Comparison of ENCODE assay signal across 12 cellular contexts in the genomic region with DNA sequence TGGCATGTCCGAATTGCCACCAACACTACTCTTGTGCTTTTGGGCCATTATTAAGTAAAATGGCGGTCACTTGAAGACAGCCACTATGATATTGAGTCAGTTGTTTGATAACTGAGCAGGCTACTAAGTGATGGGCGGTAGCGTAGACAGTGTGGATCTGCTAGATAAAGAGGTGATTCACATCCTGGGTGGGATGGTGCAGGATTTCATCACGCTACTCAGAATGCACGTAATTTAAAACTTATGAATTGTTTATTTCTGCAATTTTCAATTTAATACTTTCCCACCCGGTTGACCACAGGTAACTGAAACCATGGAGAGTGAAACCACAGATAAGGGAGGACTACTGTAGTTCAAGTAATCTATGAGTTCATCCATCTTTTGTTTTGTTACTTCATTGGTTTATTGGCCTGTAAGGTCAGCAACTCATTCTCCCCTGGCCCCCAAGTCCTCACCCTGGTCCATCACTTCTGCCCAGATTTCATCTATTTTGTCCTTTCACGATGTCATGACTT. TPM values are rescaled to one million over a fixed set of nuclear protein-coding genes. Genes with fewer than 3 reads are reported as not detected.
DNase-seq lines count a peak whose midpoint lies in the region; ATAC-seq, FAIRE-seq and TF ChIP-seq lines count a peak whose summit lies in the region.
"Had no signal": no experiment of that assay in that cellular context is flagged by ENCODE, and none has a peak within 500 bp of the region (broad histone marks: within the 10 kb centered on the region; RNA-seq: fewer than 3 reads in every experiment).

No MANE protein-coding gene starts in this region.

- no peaks in the 10 kb centered on the region for H3K9me3 Mint-ChIP-seq in activated CD4-positive, alpha-beta memory T cell treated with anti-CD3 and anti-CD28 coated beads for 36 hours

- H3K4me2 ChIP-seq in A549 = no peak overlapping the region

- no peak for TF ChIP-seq POLR2A in A549 (IDR thresholded peaks at IDR 0.05; ENCODE audit: low read length)

- ATAC-seq in A549 = no peak
- ATAC-seq in HG03520 (IDR thresholded peaks at IDR 0.05; ENCODE audit: unreplicated experiment) = no peak
- ATAC-seq in HG03196 (IDR thresholded peaks at IDR 0.05; ENCODE audit: unreplicated experiment) = no peak

- CTCF ChIA-PET in A549 (lab: Yijun Ruan, JAX) = no interaction called here
- CTCF ChIA-PET in activated CD4-positive, alpha-beta memory T cell treated with anti-CD3 and anti-CD28 coated beads for 36 hours (lab: Charles Lee) = no interaction called here

- peak overlapping the region; percentile 26 for H3K4me3 Mint-ChIP-seq in activated CD4-positive, alpha-beta memory T cell treated with anti-CD3 and anti-CD28 coated beads for 36 hours

- FAIRE-seq in A549 (lab: Jason Lieb, UNC) = peak; percentile 54
- FAIRE-seq in GM19239 (lab: Jason Lieb, UNC) = no peak
- FAIRE-seq: frontal cortex had no signal

- H3K4me1 Mint-ChIP-seq in activated CD4-positive, alpha-beta memory T cell treated with anti-CD3 and anti-CD28 coated beads for 36 hours (ENCODE audit: low read depth) = peaks cover 34% of the 10 kb centered on the region

- peak overlapping the region; percentile 84 for H3K27ac Mint-ChIP-seq in activated CD4-positive, alpha-beta memory T cell treated with anti-CD3 and anti-CD28 coated beads for 36 hours

- peaks cover 21% of the 10 kb centered on the region for H3K36me3 Mint-ChIP-seq in activated CD4-positive, alpha-beta memory T cell treated with anti-CD3 and anti-CD28 coated beads for 36 hours

- H3K27ac ChIP-seq in A549 = no peak overlapping the region
- H3K27ac ChIP-seq: SK-N-MC had no signal

- no peak overlapping the region for H3K4me3 ChIP-seq in A549
- no peak overlapping the region for H3K4me3 ChIP-seq in fibroblast of mammary gland (ENCODE audit: control insufficient read depth, low read depth, low read length)
- H3K4me3 ChIP-seq: SK-N-MC had no signal

- WGBS in A549 (ENCODE audit: missing lambda C conversion rate) = 88% methylated on average over 8 of the region's 8 CpGs

- intact Hi-C loops in activated CD4-positive, alpha-beta memory T cell treated with anti-CD3 and anti-CD28 coated beads for 36 hours (cut with micrococcal nuclease) = loop anchor here (5.0 kb wide), 2 partner anchors 63 to 458 kb away; partner anchors contain the start of gene CFP

- DNase-seq in A549 (ENCODE audit: low read depth in 1 of 2, low spot score in 1 of 2) (no peak), EH (ENCODE audit: low read depth) (peak; percentile 65), fibroblast of mammary gland (ENCODE audit: low read depth) (peak; percentile 69), GM19239 (ENCODE audit: insufficient read length, low spot score) (no peak), C1 segment of cervical spinal cord (lab: John Stamatoyannopoulos, UW) (no peak)
- DNase-seq in activated CD4-positive, alpha-beta memory T cell treated with anti-CD3 and anti-CD28 coated beads for 36 hours = peak; percentile 24
- DNase-seq: NCI-H1694; stimulated activated CD4-positive, alpha-beta T cell treated with anti-CD3 and anti-CD28 coated beads, Interleukin-4, amount 100 ng/mL, for 24 hours had no signal

- no peaks in the 10 kb centered on the region for H3K9me3 ChIP-seq in A549

- H3K4me1 ChIP-seq in A549 = peaks cover 12% of the 10 kb centered on the region; the same call in 2 of the 3 replicates

- no peak for TF ChIP-seq EP300 in A549 (IDR thresholded peaks at IDR 0.05)

- TF ChIP-seq CTCF in A549 (IDR thresholded peaks at IDR 0.05) = no peak
- no peak for TF ChIP-seq CTCF in fibroblast of mammary gland (conservative IDR thresholded peaks at IDR 0.05; ENCODE audit: control insufficient read depth, insufficient read depth, low read depth, low read length)

- H3K27me3 Mint-ChIP-seq in activated CD4-positive, alpha-beta memory T cell treated with anti-CD3 and anti-CD28 coated beads for 36 hours = no peaks in the 10 kb centered on the region

- no peak for TF ChIP-seq RAD21 in A549 (conservative IDR thresholded peaks at IDR 0.05 in 1 of 2, IDR thresholded peaks at IDR 0.05 in 1 of 2)

- POLR2A ChIA-PET in A549 (lab: Yijun Ruan, JAX) = no interaction called here
- POLR2A ChIA-PET in activated CD4-positive, alpha-beta memory T cell treated with anti-CD3 and anti-CD28 coated beads for 36 hours (lab: Charles Lee) = no interaction called here

TF ChIP-seq in A549, 52 proteins besides CTCF, POLR2A, EP300 and RAD21:
- TF ChIP-seq, protein P1, sequence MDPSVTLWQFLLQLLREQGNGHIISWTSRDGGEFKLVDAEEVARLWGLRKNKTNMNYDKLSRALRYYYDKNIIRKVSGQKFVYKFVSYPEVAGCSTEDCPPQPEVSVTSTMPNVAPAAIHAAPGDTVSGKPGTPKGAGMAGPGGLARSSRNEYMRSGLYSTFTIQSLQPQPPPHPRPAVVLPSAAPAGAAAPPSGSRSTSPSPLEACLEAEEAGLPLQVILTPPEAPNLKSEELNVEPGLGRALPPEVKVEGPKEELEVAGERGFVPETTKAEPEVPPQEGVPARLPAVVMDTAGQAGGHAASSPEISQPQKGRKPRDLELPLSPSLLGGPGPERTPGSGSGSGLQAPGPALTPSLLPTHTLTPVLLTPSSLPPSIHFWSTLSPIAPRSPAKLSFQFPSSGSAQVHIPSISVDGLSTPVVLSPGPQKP (IDR thresholded peaks at IDR 0.05; ENCODE audit: low read depth, low read length) = no peak
- TF ChIP-seq RARB (CRISPR knock-in tag; IDR thresholded peaks at IDR 0.05) = no peak
- TF ChIP-seq ESRRA (IDR thresholded peaks at IDR 0.05; ENCODE audit: borderline replicate concordance, low read length) = no peak
- TF ChIP-seq CHD4 (IDR thresholded peaks at IDR 0.05; ENCODE audit: borderline replicate concordance) = no peak
- no peak for TF ChIP-seq TFCP2L1 (CRISPR knock-in tag; IDR thresholded peaks at IDR 0.05)
- TF ChIP-seq MAZ (IDR thresholded peaks at IDR 0.05; ENCODE audit: borderline replicate concordance, low read depth, low read length) = no peak
- no peak for TF ChIP-seq NFE2L2 (conservative IDR thresholded peaks at IDR 0.05; ENCODE audit: low read length)
- no peak for TF ChIP-seq NPAS2 (CRISPR knock-in tag; IDR thresholded peaks at IDR 0.05; ENCODE audit: borderline replicate concordance)
- TF ChIP-seq, protein P2, sequence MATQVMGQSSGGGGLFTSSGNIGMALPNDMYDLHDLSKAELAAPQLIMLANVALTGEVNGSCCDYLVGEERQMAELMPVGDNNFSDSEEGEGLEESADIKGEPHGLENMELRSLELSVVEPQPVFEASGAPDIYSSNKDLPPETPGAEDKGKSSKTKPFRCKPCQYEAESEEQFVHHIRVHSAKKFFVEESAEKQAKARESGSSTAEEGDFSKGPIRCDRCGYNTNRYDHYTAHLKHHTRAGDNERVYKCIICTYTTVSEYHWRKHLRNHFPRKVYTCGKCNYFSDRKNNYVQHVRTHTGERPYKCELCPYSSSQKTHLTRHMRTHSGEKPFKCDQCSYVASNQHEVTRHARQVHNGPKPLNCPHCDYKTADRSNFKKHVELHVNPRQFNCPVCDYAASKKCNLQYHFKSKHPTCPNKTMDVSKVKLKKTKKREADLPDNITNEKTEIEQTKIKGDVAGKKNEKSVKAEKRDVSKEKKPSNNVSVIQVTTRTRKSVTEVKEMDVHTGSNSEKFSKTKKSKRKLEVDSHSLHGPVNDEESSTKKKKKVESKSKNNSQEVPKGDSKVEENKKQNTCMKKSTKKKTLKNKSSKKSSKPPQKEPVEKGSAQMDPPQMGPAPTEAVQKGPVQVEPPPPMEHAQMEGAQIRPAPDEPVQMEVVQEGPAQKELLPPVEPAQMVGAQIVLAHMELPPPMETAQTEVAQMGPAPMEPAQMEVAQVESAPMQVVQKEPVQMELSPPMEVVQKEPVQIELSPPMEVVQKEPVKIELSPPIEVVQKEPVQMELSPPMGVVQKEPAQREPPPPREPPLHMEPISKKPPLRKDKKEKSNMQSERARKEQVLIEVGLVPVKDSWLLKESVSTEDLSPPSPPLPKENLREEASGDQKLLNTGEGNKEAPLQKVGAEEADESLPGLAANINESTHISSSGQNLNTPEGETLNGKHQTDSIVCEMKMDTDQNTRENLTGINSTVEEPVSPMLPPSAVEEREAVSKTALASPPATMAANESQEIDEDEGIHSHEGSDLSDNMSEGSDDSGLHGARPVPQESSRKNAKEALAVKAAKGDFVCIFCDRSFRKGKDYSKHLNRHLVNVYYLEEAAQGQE (IDR thresholded peaks at IDR 0.05) = no peak
- TF ChIP-seq HEYL (CRISPR knock-in tag; IDR thresholded peaks at IDR 0.05) = no peak

RNA-seq across cellular contexts. Expression of gene ARAF, which starts 2.9 kb away (rescaled TPM):
- polyA plus RNA-seq in A549 (2011; rRNA removed) = 37.9 and 60.7 TPM in 2 replicates
- 67.7 and 75.6 TPM in 2 replicates for polyA plus RNA-seq in A549 (2012; cell fraction: cytosol; rRNA removed)
- 145 and 169 TPM in 2 replicates for polyA plus RNA-seq in A549 (2012; cell fraction: nucleus; rRNA removed)
- polyA plus RNA-seq in A549 (2017; fragmentation: RNase III; extraction: RNeasy Plus Mini Kit Qiagen cat#74134 plus additional on column Dnase treatment) = 47.2 to 49.0 TPM (median 47.4 TPM) in 3 replicates
- 93.8 and 120 TPM in 2 replicates for polyA minus RNA-seq in A549 (2011; rRNA and poly(A)+ RNA removed)
- total RNA-seq in activated CD4-positive, alpha-beta memory T cell treated with anti-CD3 and anti-CD28 coated beads for 36 hours = 10 to 100 TPM; 66.4 to 68.6 TPM

RNA-seq across cellular contexts. Expression of gene TIMP1, which starts 18.4 kb away (rescaled TPM):
- polyA plus RNA-seq in A549 (2011; rRNA removed) (83.2 and 131 TPM in 2 replicates), A549 (2017; fragmentation: RNase III; extraction: RNeasy Plus Mini Kit Qiagen cat#74134 plus additional on column Dnase treatment) (139 to 150 TPM (median 144 TPM) in 3 replicates)
- polyA plus RNA-seq in A549 (2012; cell fraction: cytosol; rRNA removed) = 152 and 170 TPM in 2 replicates
- polyA plus RNA-seq in A549 (2012; cell fraction: nucleus; rRNA removed) = 196 and 199 TPM in 2 replicates
- 262 and 323 TPM in 2 replicates for polyA minus RNA-seq in A549 (2011; rRNA and poly(A)+ RNA removed)
- total RNA-seq in activated CD4-positive, alpha-beta memory T cell treated with anti-CD3 and anti-CD28 coated beads for 36 hours = 10 to 100 TPM; 85.6 to 92.8 TPM

RNA-seq across cellular contexts. Expression of gene SYN1, which starts 55.8 kb away (rescaled TPM):
- not detected in 2 replicates for polyA plus RNA-seq in A549 (2011; rRNA removed)
- polyA plus RNA-seq in A549 (2012; cell fraction: cytosol; rRNA removed) = 0.01 TPM in 2 replicates
- polyA plus RNA-seq in A549 (2012; cell fraction: nucleus; rRNA removed) = 0.01 TPM in 1 of 2 replicates, not detected in the other
- polyA plus RNA-seq in A549 (2017; fragmentation: RNase III; extraction: RNeasy Plus Mini Kit Qiagen cat#74134 plus additional on column Dnase treatment) = 0.05 to 0.21 TPM (median 0.14 TPM) in 3 replicates
- polyA minus RNA-seq in A549 (2011; rRNA and poly(A)+ RNA removed) = not detected in 2 replicates
- 1 to 10 TPM in 1 of 2 experiments, under 1 TPM in 1; 0.83 to 1.3 TPM for total RNA-seq in activated CD4-positive, alpha-beta memory T cell treated with anti-CD3 and anti-CD28 coated beads for 36 hours

Comparison
In these comparisons a context has a peak if more than half of its experiments do, and no peak if none do; other contexts are left out.
1. DNase-seq: peak in EH (single experiment), activated CD4-positive, alpha-beta memory T cell treated with anti-CD3 and anti-CD28 coated beads for 36 hours (single experiment) and fibroblast of mammary gland (single experiment); none in A549 (0 of 2), GM19239 (single experiment) and C1 segment of cervical spinal cord (0 of 14).